Comparison of ENCODE assay signal across 1 cellular context in the genomic region with DNA sequence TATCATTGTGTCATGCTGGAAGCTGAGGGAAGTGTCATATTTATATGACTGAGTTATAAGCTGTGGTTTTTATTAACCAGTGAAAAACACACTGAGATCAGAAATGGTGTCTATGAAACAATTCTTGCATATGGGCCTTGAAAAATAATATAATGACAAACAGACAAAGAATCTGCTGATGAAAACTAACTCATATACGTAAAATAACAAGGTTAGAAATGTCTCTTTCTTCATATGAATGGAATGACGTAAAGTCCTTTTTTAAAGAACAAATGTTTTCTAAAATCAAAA.
TF ChIP-seq lines count a peak whose summit lies in the region.

No MANE protein-coding gene starts in this region.

TF ChIP-seq in SK-N-SH, 30 proteins besides CTCF, POLR2A, EP300 and RAD21 (continued from another document):
- TF ChIP-seq CHD2 (IDR thresholded peaks at IDR 0.05; ENCODE audit: low read length, partially characterized antibody): no peak
- no peak for TF ChIP-seq TEAD4 (IDR thresholded peaks at IDR 0.05; ENCODE audit: borderline replicate concordance, insufficient read depth)
- TF ChIP-seq JUND (IDR thresholded peaks at IDR 0.05): no peak
- no peak for TF ChIP-seq MXI1 (IDR thresholded peaks at IDR 0.05; ENCODE audit: low read depth, low read length)
- TF ChIP-seq FOXM1 (IDR thresholded peaks at IDR 0.05; ENCODE audit: low read depth): no peak
- TF ChIP-seq TCF12 (IDR thresholded peaks at IDR 0.05): no peak
- TF ChIP-seq GATA2 (CRISPR knock-in tag; IDR thresholded peaks at IDR 0.05): no peak
- no peak for TF ChIP-seq RFX5 (IDR thresholded peaks at IDR 0.05; ENCODE audit: low read length)
- no peak for TF ChIP-seq EZH2phosphoT487 (IDR thresholded peaks at IDR 0.05; ENCODE audit: borderline replicate concordance, low read depth)
- no peak for TF ChIP-seq POLR2AphosphoS5 (IDR thresholded peaks at IDR 0.05; ENCODE audit: low read depth, low read length)
TF ChIP-seq in SK-N-SH: peak in this region for 0.
